ENCODE assay signal across 9 cellular contexts in genomic region chr7:121302214-121302745, GRCh38. TPM values are rescaled to one million over a fixed set of nuclear protein-coding genes. Genes with fewer than 3 reads are reported as not detected.
DNase-seq lines count a peak whose midpoint lies in the region; ATAC-seq, FAIRE-seq and TF ChIP-seq lines count a peak whose summit lies in the region.
"Had no signal": no experiment of that assay in that cellular context is flagged by ENCODE, and none has a peak within 500 bp of the region (broad histone marks: within the 10 kb centered on the region; RNA-seq: fewer than 3 reads in every experiment).

No MANE protein-coding gene starts in this region.

- no peaks in the 10 kb centered on the region for H3K9me3 ChIP-seq in left lung

- peak; percentile 93 for ATAC-seq in GM21447 (IDR thresholded peaks at IDR 0.05; ENCODE audit: unreplicated experiment)
- peak; percentile 90 for ATAC-seq in HG03439 (IDR thresholded peaks at IDR 0.05; ENCODE audit: unreplicated experiment)
- ATAC-seq in left lung: no peak

- H3K4me3 ChIP-seq in bronchial epithelial cell (ENCODE audit: low read depth, low read length): no peak overlapping the region
- H3K4me3 ChIP-seq in left lung: no peak overlapping the region

- H3K36me3 ChIP-seq in bronchial epithelial cell (ENCODE audit: control insufficient read depth, insufficient read depth, low read length): no peaks in the 10 kb centered on the region
- no peaks in the 10 kb centered on the region for H3K36me3 ChIP-seq in left lung

- H3K27me3 ChIP-seq in bronchial epithelial cell (ENCODE audit: control insufficient read depth, insufficient read depth, low read length): no peaks in the 10 kb centered on the region
- H3K27me3 ChIP-seq in left lung: no peaks in the 10 kb centered on the region

- peaks cover 0 to 3% of the 10 kb centered on the region in 2 donors for H3K4me1 ChIP-seq in left lung

- H3K27ac ChIP-seq in left lung: no peak overlapping the region

- DNase-seq in GM10266 (ENCODE audit: extremely low spot score) (peak; percentile 13), bronchial epithelial cell (ENCODE audit: low read depth) (peak; percentile 73), D721Med (ENCODE audit: insufficient read length, low spot score) (no peak), NCI-H2081 treated with DMSO at 0.1 percent for 48 hours (lab: John Stamatoyannopoulos, UW) (no peak), left lung (no peak), Ammon's horn (ENCODE audit: low spot score) (no peak)
- DNase-seq: dermis blood vessel endothelial cell had no signal

- FAIRE-seq in bronchial epithelial cell (lab: Jason Lieb, UNC) (no peak), D721Med (lab: Jason Lieb, UNC) (no peak)

- no peak for TF ChIP-seq CTCF in GM10266 (IDR thresholded peaks at IDR 0.05; ENCODE audit: control insufficient read depth, insufficient read depth, low read depth, missing control alignments)
- no peak for TF ChIP-seq CTCF in bronchial epithelial cell (IDR thresholded peaks at IDR 0.05; ENCODE audit: insufficient read depth, low read length, severe bottlenecking)
- TF ChIP-seq CTCF in D721Med (IDR thresholded peaks at IDR 0.05; ENCODE audit: insufficient read depth, missing control alignments): no peak
- TF ChIP-seq CTCF in left lung (IDR thresholded peaks at IDR 0.05): no peak

- intact Hi-C loops in left lung (cut with DNase I): no loop called here

RNA-seq across cellular contexts. Expression of gene WNT16, which starts 26.5 kb away (rescaled TPM):
- total RNA-seq in bronchial epithelial cell: not detected in 2 replicates
- total RNA-seq in left lung: not detected
- total RNA-seq: dermis blood vessel endothelial cell had no signal

Comparison
In these comparisons a context has a peak if more than half of its experiments do, and no peak if none do; other contexts are left out.
1. DNase-seq: peak in GM10266 (single experiment) and bronchial epithelial cell (single experiment); none in D721Med (single experiment), NCI-H2081 treated with DMSO at 0.1 percent for 48 hours (single experiment), left lung (0 of 2) and Ammon's horn (single experiment).